ENCODE assay signal across 1 cellular context in the genomic region with DNA sequence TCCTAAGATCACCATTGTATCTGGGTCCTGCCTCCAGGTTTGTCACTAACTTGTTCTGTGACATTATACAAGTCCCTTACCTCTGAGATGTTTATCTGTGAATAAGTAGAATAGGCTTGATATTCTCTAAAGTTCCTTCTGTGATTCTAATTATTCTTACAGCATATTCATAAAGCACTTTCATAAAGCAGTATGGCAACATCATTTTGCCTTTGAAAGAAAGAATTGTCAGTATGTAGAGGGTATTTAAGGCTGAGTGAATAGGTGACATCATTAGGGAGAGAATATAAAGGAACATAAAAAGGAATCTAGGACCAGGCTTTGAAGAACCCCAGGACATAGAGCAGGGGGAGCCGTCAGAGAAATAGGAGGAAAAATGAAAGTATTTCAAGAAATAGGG.
TF ChIP-seq lines count a peak whose summit lies in the region.

No MANE protein-coding gene starts in this region.

TF ChIP-seq in GM23338, 12 proteins besides CTCF, POLR2A, EP300 and RAD21 (continued from another document):
- TF ChIP-seq, protein P1, sequence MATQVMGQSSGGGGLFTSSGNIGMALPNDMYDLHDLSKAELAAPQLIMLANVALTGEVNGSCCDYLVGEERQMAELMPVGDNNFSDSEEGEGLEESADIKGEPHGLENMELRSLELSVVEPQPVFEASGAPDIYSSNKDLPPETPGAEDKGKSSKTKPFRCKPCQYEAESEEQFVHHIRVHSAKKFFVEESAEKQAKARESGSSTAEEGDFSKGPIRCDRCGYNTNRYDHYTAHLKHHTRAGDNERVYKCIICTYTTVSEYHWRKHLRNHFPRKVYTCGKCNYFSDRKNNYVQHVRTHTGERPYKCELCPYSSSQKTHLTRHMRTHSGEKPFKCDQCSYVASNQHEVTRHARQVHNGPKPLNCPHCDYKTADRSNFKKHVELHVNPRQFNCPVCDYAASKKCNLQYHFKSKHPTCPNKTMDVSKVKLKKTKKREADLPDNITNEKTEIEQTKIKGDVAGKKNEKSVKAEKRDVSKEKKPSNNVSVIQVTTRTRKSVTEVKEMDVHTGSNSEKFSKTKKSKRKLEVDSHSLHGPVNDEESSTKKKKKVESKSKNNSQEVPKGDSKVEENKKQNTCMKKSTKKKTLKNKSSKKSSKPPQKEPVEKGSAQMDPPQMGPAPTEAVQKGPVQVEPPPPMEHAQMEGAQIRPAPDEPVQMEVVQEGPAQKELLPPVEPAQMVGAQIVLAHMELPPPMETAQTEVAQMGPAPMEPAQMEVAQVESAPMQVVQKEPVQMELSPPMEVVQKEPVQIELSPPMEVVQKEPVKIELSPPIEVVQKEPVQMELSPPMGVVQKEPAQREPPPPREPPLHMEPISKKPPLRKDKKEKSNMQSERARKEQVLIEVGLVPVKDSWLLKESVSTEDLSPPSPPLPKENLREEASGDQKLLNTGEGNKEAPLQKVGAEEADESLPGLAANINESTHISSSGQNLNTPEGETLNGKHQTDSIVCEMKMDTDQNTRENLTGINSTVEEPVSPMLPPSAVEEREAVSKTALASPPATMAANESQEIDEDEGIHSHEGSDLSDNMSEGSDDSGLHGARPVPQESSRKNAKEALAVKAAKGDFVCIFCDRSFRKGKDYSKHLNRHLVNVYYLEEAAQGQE (IDR thresholded peaks at IDR 0.05; ENCODE audit: unreplicated experiment): no peak
- TF ChIP-seq EZH2 (IDR thresholded peaks at IDR 0.05; ENCODE audit: low read depth, unreplicated experiment) (no peak), NANOG (IDR thresholded peaks at IDR 0.05; ENCODE audit: borderline replicate concordance) (no peak), ZNF114 (CRISPR knock-in tag; IDR thresholded peaks at IDR 0.05) (no peak)
- TF ChIP-seq, protein P2, sequence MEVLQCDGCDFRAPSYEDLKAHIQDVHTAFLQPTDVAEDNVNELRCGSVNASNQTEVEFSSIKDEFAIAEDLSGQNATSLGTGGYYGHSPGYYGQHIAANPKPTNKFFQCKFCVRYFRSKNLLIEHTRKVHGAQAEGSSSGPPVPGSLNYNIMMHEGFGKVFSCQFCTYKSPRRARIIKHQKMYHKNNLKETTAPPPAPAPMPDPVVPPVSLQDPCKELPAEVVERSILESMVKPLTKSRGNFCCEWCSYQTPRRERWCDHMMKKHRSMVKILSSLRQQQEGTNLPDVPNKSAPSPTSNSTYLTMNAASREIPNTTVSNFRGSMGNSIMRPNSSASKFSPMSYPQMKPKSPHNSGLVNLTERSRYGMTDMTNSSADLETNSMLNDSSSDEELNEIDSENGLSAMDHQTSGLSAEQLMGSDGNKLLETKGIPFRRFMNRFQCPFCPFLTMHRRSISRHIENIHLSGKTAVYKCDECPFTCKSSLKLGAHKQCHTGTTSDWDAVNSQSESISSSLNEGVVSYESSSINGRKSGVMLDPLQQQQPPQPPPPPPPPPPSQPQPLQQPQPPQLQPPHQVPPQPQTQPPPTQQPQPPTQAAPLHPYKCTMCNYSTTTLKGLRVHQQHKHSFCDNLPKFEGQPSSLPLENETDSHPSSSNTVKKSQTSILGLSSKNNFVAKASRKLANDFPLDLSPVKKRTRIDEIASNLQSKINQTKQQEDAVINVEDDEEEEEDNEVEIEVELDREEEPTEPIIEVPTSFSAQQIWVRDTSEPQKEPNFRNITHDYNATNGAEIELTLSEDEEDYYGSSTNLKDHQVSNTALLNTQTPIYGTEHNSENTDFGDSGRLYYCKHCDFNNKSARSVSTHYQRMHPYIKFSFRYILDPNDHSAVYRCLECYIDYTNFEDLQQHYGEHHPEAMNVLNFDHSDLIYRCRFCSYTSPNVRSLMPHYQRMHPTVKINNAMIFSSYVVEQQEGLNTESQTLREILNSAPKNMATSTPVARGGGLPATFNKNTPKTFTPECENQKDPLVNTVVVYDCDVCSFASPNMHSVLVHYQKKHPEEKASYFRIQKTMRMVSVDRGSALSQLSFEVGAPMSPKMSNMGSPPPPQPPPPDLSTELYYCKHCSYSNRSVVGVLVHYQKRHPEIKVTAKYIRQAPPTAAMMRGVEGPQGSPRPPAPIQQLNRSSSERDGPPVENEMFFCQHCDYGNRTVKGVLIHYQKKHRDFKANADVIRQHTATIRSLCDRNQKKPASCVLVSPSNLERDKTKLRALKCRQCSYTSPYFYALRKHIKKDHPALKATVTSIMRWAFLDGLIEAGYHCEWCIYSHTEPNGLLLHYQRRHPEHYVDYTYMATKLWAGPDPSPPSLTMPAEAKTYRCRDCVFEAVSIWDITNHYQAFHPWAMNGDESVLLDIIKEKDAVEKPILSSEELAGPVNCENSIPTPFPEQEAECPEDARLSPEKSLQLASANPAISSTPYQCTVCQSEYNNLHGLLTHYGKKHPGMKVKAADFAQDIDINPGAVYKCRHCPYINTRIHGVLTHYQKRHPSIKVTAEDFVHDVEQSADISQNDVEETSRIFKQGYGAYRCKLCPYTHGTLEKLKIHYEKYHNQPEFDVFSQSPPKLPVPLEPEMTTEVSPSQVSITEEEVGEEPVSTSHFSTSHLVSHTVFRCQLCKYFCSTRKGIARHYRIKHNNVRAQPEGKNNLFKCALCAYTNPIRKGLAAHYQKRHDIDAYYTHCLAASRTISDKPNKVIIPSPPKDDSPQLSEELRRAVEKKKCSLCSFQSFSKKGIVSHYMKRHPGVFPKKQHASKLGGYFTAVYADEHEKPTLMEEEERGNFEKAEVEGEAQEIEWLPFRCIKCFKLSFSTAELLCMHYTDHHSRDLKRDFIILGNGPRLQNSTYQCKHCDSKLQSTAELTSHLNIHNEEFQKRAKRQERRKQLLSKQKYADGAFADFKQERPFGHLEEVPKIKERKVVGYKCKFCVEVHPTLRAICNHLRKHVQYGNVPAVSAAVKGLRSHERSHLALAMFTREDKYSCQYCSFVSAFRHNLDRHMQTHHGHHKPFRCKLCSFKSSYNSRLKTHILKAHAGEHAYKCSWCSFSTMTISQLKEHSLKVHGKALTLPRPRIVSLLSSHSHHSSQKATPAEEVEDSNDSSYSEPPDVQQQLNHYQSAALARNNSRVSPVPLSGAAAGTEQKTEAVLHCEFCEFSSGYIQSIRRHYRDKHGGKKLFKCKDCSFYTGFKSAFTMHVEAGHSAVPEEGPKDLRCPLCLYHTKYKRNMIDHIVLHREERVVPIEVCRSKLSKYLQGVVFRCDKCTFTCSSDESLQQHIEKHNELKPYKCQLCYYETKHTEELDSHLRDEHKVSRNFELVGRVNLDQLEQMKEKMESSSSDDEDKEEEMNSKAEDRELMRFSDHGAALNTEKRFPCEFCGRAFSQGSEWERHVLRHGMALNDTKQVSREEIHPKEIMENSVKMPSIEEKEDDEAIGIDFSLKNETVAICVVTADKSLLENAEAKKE (CRISPR knock-in tag; IDR thresholded peaks at IDR 0.05): no peak
